30 cellular contexts compared by ENCODE assay signal in genomic region chr3:36615861-36616260, GRCh38.
"Had no signal": no experiment of that assay in that cellular context is flagged by ENCODE, and none has a peak within 500 bp of the region (broad histone marks: within the 10 kb centered on the region; RNA-seq: fewer than 3 reads in every experiment).

No MANE protein-coding gene starts in this region.

- H3K4me1 Mint-ChIP-seq: nephron progenitor cell; neural crest cell; stimulated activated memory B cell treated with anti-CD40 and anti-IgM and Interleukin-4, amounts not matched to agents 10 μg/mL and 1 μg/mL and 100 μg/mL, for 72 hours; stimulated activated naive CD8-positive, alpha-beta T cell treated with anti-CD3 and anti-CD28 coated beads, Interleukin-15, amount 100 ng/mL, for 72 hours had no signal

- H3K27me3 Mint-ChIP-seq: stimulated activated memory B cell treated with anti-CD40 and anti-IgM and Interleukin-4, amounts not matched to agents 10 μg/mL and 1 μg/mL and 100 μg/mL, for 72 hours had no signal

- H3K9me3 Mint-ChIP-seq: nephron progenitor cell, neural crest cell, type B pancreatic cell had no signal

- DNase-seq: naive thymus-derived CD8-positive, alpha-beta T cell; nephron progenitor cell; nucleus accumbens; pancreas; right cardiac atrium; right lobe of liver; sigmoid colon; spleen; stimulated activated CD4-positive, alpha-beta T cell treated with anti-CD3 and anti-CD28 coated beads, Interleukin-12 subunit alpha, Interleukin-12 subunit beta, amount 100 ng/mL, for 4 hours; stimulated activated CD4-positive, alpha-beta T cell treated with anti-CD3 and anti-CD28 coated beads, Interleukin-1b, Interleukin-23, amount 100 ng/mL, for 48 hours; stimulated activated CD4-positive, alpha-beta T cell treated with anti-CD3 and anti-CD28 coated beads, Interleukin-4, amount 100 ng/mL, for 1 hour; stimulated activated CD4-positive, alpha-beta T cell treated with anti-CD3 and anti-CD28 coated beads, Interleukin-4, amount 100 ng/mL, for 4 hours; stimulated activated CD8-positive, alpha-beta memory T cell treated with anti-CD3 and anti-CD28 coated beads, Interleukin-4, amount 100 ng/mL, for 48 hours; stimulated activated naive CD4-positive, alpha-beta T cell; stimulated activated naive CD8-positive, alpha-beta T cell treated with anti-CD3 and anti-CD28 coated beads, Interleukin-15, amount 100 ng/mL, for 72 hours; stimulated activated naive CD8-positive, alpha-beta T cell treated with anti-CD3 and anti-CD28 coated beads, Interleukin-15, Interleukin-2, amounts not matched to agents 100 U/mL and 50 U/mL, for 24 hours; substantia nigra; testis; tibial artery; transverse colon; upper lobe of right lung; uterus had no signal

- H3K4me3 Mint-ChIP-seq: naive thymus-derived CD8-positive, alpha-beta T cell; natural killer cell treated with Interleukin-12 subunit alpha and Interleukin-12 subunit beta and Interleukin-15 and Interleukin-18, amount 100 ng/mL, for 72 hours; nephron progenitor cell; neural crest cell; stimulated activated memory B cell treated with anti-CD40 and anti-IgM and Interleukin-4, amounts not matched to agents 10 μg/mL and 1 μg/mL and 100 μg/mL, for 72 hours; stimulated activated naive CD8-positive, alpha-beta T cell treated with anti-CD3 and anti-CD28 coated beads, Interleukin-15, amount 100 ng/mL, for 72 hours; type B pancreatic cell had no signal

- H3K4me1 ChIP-seq: pancreas, prostate gland, right lobe of liver, sigmoid colon, spleen, suprapubic skin, testis, tibial artery, transverse colon, upper lobe of right lung, uterus had no signal

- H3K27ac Mint-ChIP-seq: naive thymus-derived CD8-positive, alpha-beta T cell; natural killer cell treated with Interleukin-12 subunit alpha and Interleukin-12 subunit beta and Interleukin-15 and Interleukin-18, amount 100 ng/mL, for 72 hours; nephron progenitor cell; stimulated activated memory B cell treated with anti-CD40 and anti-IgM and Interleukin-4, amounts not matched to agents 10 μg/mL and 1 μg/mL and 100 μg/mL, for 72 hours; stimulated activated naive CD8-positive, alpha-beta T cell treated with anti-CD3 and anti-CD28 coated beads, Interleukin-15, amount 100 ng/mL, for 72 hours; type B pancreatic cell had no signal

- FAIRE-seq: pancreas had no signal

- H3K27me3 ChIP-seq: neutrophil, pancreas, right lobe of liver, sigmoid colon, spleen, suprapubic skin, testis, tibial artery, transverse colon, upper lobe of right lung, uterus had no signal

- H3K36me3 Mint-ChIP-seq: naive thymus-derived CD8-positive, alpha-beta T cell; natural killer cell treated with Interleukin-12 subunit alpha and Interleukin-12 subunit beta and Interleukin-15 and Interleukin-18, amount 100 ng/mL, for 72 hours; stimulated activated memory B cell treated with anti-CD40 and anti-IgM and Interleukin-4, amounts not matched to agents 10 μg/mL and 1 μg/mL and 100 μg/mL, for 72 hours; type B pancreatic cell had no signal

- H3K27ac ChIP-seq: neutrophil, pancreas, prostate gland, right lobe of liver, sigmoid colon, spleen, suprapubic skin, testis, tibial artery, transverse colon, upper lobe of right lung, uterus had no signal

- H3K4me3 ChIP-seq: pancreas, prostate gland, right lobe of liver, sigmoid colon, smooth muscle cell, spleen, suprapubic skin, testis, tibial artery, transverse colon, upper lobe of right lung, uterus had no signal

- H3K36me3 ChIP-seq: neutrophil, pancreas, prostate gland, right lobe of liver, sigmoid colon, spleen, suprapubic skin, tibial artery, transverse colon, upper lobe of right lung, uterus had no signal

- H3K4me2 ChIP-seq: smooth muscle cell had no signal

- ATAC-seq: naive thymus-derived CD8-positive, alpha-beta T cell; natural killer cell treated with Interleukin-12 subunit alpha and Interleukin-12 subunit beta and Interleukin-15 and Interleukin-18, amount 100 ng/mL, for 72 hours; pancreas; right cardiac atrium; right lobe of liver; stimulated activated memory B cell treated with anti-CD40 and anti-IgM and Interleukin-4, amounts not matched to agents 10 μg/mL and 1 μg/mL and 100 μg/mL, for 72 hours; stimulated activated naive CD8-positive, alpha-beta T cell treated with anti-CD3 and anti-CD28 coated beads, Interleukin-15, amount 100 ng/mL, for 72 hours; stimulated activated naive CD8-positive, alpha-beta T cell treated with anti-CD3 and anti-CD28 coated beads, Interleukin-15, Interleukin-2, amounts not matched to agents 100 U/mL and 50 U/mL, for 24 hours; upper lobe of right lung had no signal

- H3K9me3 ChIP-seq: neutrophil, pancreas, prostate gland, right lobe of liver, sigmoid colon, suprapubic skin, testis, tibial artery, transverse colon, upper lobe of right lung, uterus had no signal
